In the genomic region with DNA sequence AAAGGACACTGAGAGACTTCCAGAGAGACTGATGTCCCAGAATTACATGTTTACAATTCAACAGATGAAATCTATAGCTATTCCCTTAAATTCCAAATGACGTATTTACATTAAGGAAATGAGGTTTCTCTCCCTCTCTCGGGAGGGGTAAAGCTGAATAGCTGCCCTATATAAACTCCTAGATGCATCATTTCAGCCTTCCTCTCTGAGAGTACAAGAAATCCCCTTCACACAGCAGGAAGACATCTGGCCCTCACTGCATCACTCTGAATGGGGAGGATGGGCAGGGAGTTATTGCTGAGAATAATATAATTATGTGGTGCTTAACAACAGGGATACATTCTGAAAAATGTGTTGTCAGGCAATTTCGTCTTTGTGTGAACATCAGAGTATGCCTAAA, we compare ENCODE assay signal across 12 cellular contexts. TPM values are rescaled to one million over a fixed set of nuclear protein-coding genes. Genes with fewer than 3 reads are reported as not detected.
DNase-seq lines count a peak whose midpoint lies in the region; ATAC-seq and TF ChIP-seq lines count a peak whose summit lies in the region.
"Had no signal": no experiment of that assay in that cellular context is flagged by ENCODE, and none has a peak within 500 bp of the region (broad histone marks: within the 10 kb centered on the region; RNA-seq: fewer than 3 reads in every experiment).

No MANE protein-coding gene starts in this region.

- ATAC-seq in GM18499 (IDR thresholded peaks at IDR 0.05; ENCODE audit: insufficient read depth, unreplicated experiment) (peak; percentile 42), GM19452 (IDR thresholded peaks at IDR 0.05; ENCODE audit: unreplicated experiment) (peak; percentile 60), HG02759 (IDR thresholded peaks at IDR 0.05; ENCODE audit: unreplicated experiment) (peak; percentile 84), HG03457 (IDR thresholded peaks at IDR 0.05; ENCODE audit: unreplicated experiment) (peak; percentile 69)

- DNase-seq in NCI-H1694 treated with DMSO at 0.1 percent for 48 hours (lab: John Stamatoyannopoulos, UW) (no peak), cerebellar nuclear complex (lab: John Stamatoyannopoulos, UW) (no peak), breast epithelium (ENCODE audit: low spot score in 2 of 2) (no peak), cardiac septum (ENCODE audit: low spot score) (no peak)
- DNase-seq: anterior cingulate cortex; DND-41; effector CD4-positive, alpha-beta T cell; NCI-H1092 treated with DMSO at 0.1 percent for 48 hours had no signal

- no peaks in the 10 kb centered on the region for H3K36me3 ChIP-seq in breast epithelium

- no peaks in the 10 kb centered on the region for H3K27me3 ChIP-seq in breast epithelium

- intact Hi-C loops in breast epithelium (cut with DNase I; ENCODE audit: low total_unique reads) (loop anchor here (5.0 kb wide), 1 partner anchor 584 kb away; no protein-coding TSS in a partner anchor), cardiac septum (cut with DNase I) (no loop called here)

- no peak overlapping the region for H3K4me3 ChIP-seq in breast epithelium

- TF ChIP-seq POLR2A in breast epithelium (IDR thresholded peaks at IDR 0.05), result no peak

- TF ChIP-seq CTCF in breast epithelium (IDR thresholded peaks at IDR 0.05), result no peak

- H3K27ac ChIP-seq in breast epithelium, result no peak overlapping the region

- no peaks in the 10 kb centered on the region for H3K4me1 ChIP-seq in breast epithelium

- no peaks in the 10 kb centered on the region for H3K9me3 ChIP-seq in breast epithelium

RNA-seq across cellular contexts. Expression of a gene that starts 11.0 kb away (rescaled TPM):
- total RNA-seq in breast epithelium (10 to 100 TPM; 19.7 to 43.6 (median 35.1) TPM), cardiac septum (14.6 TPM)
